20 cellular contexts compared by ENCODE assay signal in genomic region chr11:112503410-112503809, GRCh38.
DNase-seq lines count a peak whose midpoint lies in the region; ATAC-seq and FAIRE-seq lines count a peak whose summit lies in the region.
"Had no signal": no experiment of that assay in that cellular context is flagged by ENCODE, and none has a peak within 500 bp of the region (broad histone marks: within the 10 kb centered on the region; RNA-seq: fewer than 3 reads in every experiment).

No MANE protein-coding gene starts in this region.

- ATAC-seq in HG02970 (IDR thresholded peaks at IDR 0.05; ENCODE audit: low FRiP score, unreplicated experiment) = no peak
- ATAC-seq: A549 had no signal

- peak; percentile 79 for FAIRE-seq in HTR-8/SVneo (lab: Jason Lieb, UNC)
- FAIRE-seq: A549, D721Med, G401.6, GM12892, H54 had no signal

- DNase-seq in ELR (ENCODE audit: low read depth) (peak; percentile 43), HTR-8/SVneo (ENCODE audit: insufficient read length, low spot score) (no peak), NCI-H226 (peak; percentile 42), NCI-H1694 (lab: John Stamatoyannopoulos, UW) (no peak)
- no peak for DNase-seq in stimulated activated CD4-positive, alpha-beta T cell treated with anti-CD3 and anti-CD28 coated beads, Interleukin-4, amount 100 ng/mL, for 4 hours
- DNase-seq: 8988T; ACHN; AML-193; BE2C; CD4-positive, alpha-beta T cell; CD8-positive, alpha-beta memory T cell; DMS 273 treated with DMSO at 0.1 percent for 48 hours; DMS79; GOT3 had no signal

Comparison
In these comparisons a context has a peak if more than half of its experiments do, and no peak if none do; other contexts are left out.
1. DNase-seq: peak in ELR (single experiment) and NCI-H226 (single experiment); none in HTR-8/SVneo (single experiment), stimulated activated CD4-positive, alpha-beta T cell treated with anti-CD3 and anti-CD28 coated beads, Interleukin-4, amount 100 ng/mL, for 4 hours (0 of 2) and NCI-H1694 (single experiment).